2 cellular contexts compared by ENCODE assay signal in the genomic region with DNA sequence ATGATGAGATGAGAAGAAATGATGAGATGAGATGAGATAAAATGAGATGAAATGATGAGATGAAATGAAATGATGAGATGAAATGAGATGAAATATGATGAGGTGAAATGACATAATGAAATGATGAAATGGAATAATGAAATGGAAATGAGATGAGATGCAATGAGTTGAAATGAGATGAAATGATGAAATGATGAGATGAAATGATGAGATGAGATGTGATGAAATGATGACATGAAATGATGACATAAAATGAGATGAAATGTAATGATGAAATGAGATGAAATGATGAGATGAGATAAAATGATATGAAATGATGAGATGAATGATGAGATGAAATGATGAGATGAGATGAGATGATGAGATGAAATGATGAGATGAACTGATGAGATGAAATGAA.
TF ChIP-seq lines count a peak whose summit lies in the region.
"Not testable (repeated sequence)": the region's sequence is repeated elsewhere in the genome, so short reads cannot be mapped to it uniquely, and the experiment has no call there.

No MANE protein-coding gene starts in this region.

TF ChIP-seq in HEK293, 187 proteins besides CTCF, POLR2A, EP300 and RAD21:
- TF ChIP-seq, protein P1, sequence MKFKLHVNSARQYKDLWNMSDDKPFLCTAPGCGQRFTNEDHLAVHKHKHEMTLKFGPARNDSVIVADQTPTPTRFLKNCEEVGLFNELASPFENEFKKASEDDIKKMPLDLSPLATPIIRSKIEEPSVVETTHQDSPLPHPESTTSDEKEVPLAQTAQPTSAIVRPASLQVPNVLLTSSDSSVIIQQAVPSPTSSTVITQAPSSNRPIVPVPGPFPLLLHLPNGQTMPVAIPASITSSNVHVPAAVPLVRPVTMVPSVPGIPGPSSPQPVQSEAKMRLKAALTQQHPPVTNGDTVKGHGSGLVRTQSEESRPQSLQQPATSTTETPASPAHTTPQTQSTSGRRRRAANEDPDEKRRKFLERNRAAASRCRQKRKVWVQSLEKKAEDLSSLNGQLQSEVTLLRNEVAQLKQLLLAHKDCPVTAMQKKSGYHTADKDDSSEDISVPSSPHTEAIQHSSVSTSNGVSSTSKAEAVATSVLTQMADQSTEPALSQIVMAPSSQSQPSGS (tag by site-specific recombination; IDR thresholded peaks at IDR 0.05; ENCODE audit: low read depth): peak; percentile 74; the same call in 1 of the 2 replicates

TF ChIP-seq in K562, 482 proteins besides CTCF, POLR2A, EP300 and RAD21 (continued from another document):
- TF ChIP-seq, protein P2, sequence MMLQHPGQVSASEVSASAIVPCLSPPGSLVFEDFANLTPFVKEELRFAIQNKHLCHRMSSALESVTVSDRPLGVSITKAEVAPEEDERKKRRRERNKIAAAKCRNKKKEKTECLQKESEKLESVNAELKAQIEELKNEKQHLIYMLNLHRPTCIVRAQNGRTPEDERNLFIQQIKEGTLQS (IDR thresholded peaks at IDR 0.05): peak; percentile 8; the same call in 1 of the 2 replicates
- TF ChIP-seq, protein P2 (CRISPR knock-in tag; conservative IDR thresholded peaks at IDR 0.05): not testable (repeated sequence)
